In the genomic region with DNA sequence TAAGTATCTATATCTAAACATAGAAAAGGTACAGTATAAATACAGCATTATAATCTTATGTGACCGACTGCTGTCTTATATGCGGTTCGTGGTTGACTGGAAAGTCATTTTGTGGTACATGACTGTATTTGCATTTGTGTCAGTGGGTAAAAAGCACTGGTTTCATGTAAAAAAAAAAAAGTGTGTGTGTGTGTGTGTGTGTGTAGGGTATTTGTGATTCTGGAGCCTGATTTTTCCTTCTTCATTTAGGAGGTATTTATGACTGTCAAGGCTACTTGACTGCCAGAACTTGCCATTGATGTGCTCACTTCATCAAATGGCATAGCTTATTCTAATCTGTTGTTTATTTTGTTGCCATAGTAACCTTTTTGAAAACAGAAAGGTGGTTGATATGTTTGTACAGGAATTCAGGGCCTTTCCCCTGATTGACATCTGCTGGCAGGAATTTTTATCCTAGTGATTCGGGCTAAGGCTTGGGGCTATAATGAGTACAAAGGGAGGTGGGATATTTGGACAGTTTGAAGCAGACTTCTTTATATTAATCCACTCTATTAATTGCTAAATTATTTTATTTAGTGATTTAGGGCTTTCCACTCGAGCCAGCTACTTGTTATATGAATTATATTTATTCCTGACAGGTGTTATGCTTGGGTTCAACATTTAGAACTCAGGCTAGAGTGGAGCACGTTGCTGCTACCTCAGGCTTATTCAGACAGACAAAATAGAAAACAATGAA, we compare ENCODE assay signal across 1 cellular context.
A peak's percentile ranks its signal among the peaks of the same experiment; 100 is the strongest.
TF ChIP-seq lines count a peak whose summit lies in the region.

No MANE protein-coding gene starts in this region.

TF ChIP-seq in HEK293, 187 proteins besides CTCF, POLR2A, EP300 and RAD21 (continued from another document and continues in another):
- TF ChIP-seq ZNF518A (tag by site-specific recombination; conservative IDR thresholded peaks at IDR 0.05; ENCODE audit: low read depth) (no peak), KLF10 (tag by site-specific recombination; IDR thresholded peaks at IDR 0.05) (no peak), MEIS1 (CRISPR knock-in tag; IDR thresholded peaks at IDR 0.05; ENCODE audit: borderline replicate concordance) (no peak), ZBTB20 (tag by site-specific recombination; IDR thresholded peaks at IDR 0.05) (no peak), HOXD13 (CRISPR knock-in tag; IDR thresholded peaks at IDR 0.05; ENCODE audit: borderline replicate concordance) (no peak), ZNF776 (tag by site-specific recombination; IDR thresholded peaks at IDR 0.05; ENCODE audit: borderline replicate concordance) (no peak), ZNF792 (tag by site-specific recombination; IDR thresholded peaks at IDR 0.05) (no peak), ZNF416 (tag by site-specific recombination; IDR thresholded peaks at IDR 0.05) (no peak), ZSCAN23 (tag by site-specific recombination; IDR thresholded peaks at IDR 0.05) (no peak), ZNF155 (tag by site-specific recombination; IDR thresholded peaks at IDR 0.05) (no peak), ZNF23 (tag by site-specific recombination; IDR thresholded peaks at IDR 0.05; ENCODE audit: borderline replicate concordance) (no peak), ZNF658 (tag by site-specific recombination; IDR thresholded peaks at IDR 0.05) (no peak), ZNF837 (tag by site-specific recombination; IDR thresholded peaks at IDR 0.05) (no peak), RBAK (tag by site-specific recombination; IDR thresholded peaks at IDR 0.05) (no peak), ZNF202 (tag by site-specific recombination; IDR thresholded peaks at IDR 0.05; ENCODE audit: borderline replicate concordance) (no peak), SALL2 (tag by site-specific recombination; IDR thresholded peaks at IDR 0.05; ENCODE audit: borderline replicate concordance) (no peak), PBX3 (CRISPR knock-in tag; IDR thresholded peaks at IDR 0.05) (no peak), ZNF707 (tag by site-specific recombination; IDR thresholded peaks at IDR 0.05) (no peak), BCL11A (tag by site-specific recombination; IDR thresholded peaks at IDR 0.05; ENCODE audit: low read depth) (no peak), ZBTB17 (tag by site-specific recombination; IDR thresholded peaks at IDR 0.05) (peak; percentile 53; the same call in 1 of the 2 replicates), ZNF174 (tag by site-specific recombination; IDR thresholded peaks at IDR 0.05) (no peak), ZSCAN4 (tag by site-specific recombination; IDR thresholded peaks at IDR 0.05) (peak; percentile 57), ZNF791 (tag by site-specific recombination; IDR thresholded peaks at IDR 0.05) (no peak), SP7 (tag by site-specific recombination; IDR thresholded peaks at IDR 0.05) (peak; percentile 57; the same call in 1 of the 2 replicates), PRDM1 (tag by site-specific recombination; IDR thresholded peaks at IDR 0.05) (peak; percentile 14; the same call in 1 of the 2 replicates), ZNF426 (tag by site-specific recombination; IDR thresholded peaks at IDR 0.05) (no peak), ZNF529 (tag by site-specific recombination; IDR thresholded peaks at IDR 0.05; ENCODE audit: insufficient replicate concordance) (no peak), ZXDB (tag by site-specific recombination; IDR thresholded peaks at IDR 0.05) (peak; percentile 43; the same call in 1 of the 2 replicates), ZNF362 (tag by site-specific recombination; IDR thresholded peaks at IDR 0.05) (peak; percentile 72), ZNF610 (tag by site-specific recombination; IDR thresholded peaks at IDR 0.05; ENCODE audit: borderline replicate concordance) (no peak), ZEB2 (tag by site-specific recombination; IDR thresholded peaks at IDR 0.05) (no peak)
- TF ChIP-seq, protein P1, sequence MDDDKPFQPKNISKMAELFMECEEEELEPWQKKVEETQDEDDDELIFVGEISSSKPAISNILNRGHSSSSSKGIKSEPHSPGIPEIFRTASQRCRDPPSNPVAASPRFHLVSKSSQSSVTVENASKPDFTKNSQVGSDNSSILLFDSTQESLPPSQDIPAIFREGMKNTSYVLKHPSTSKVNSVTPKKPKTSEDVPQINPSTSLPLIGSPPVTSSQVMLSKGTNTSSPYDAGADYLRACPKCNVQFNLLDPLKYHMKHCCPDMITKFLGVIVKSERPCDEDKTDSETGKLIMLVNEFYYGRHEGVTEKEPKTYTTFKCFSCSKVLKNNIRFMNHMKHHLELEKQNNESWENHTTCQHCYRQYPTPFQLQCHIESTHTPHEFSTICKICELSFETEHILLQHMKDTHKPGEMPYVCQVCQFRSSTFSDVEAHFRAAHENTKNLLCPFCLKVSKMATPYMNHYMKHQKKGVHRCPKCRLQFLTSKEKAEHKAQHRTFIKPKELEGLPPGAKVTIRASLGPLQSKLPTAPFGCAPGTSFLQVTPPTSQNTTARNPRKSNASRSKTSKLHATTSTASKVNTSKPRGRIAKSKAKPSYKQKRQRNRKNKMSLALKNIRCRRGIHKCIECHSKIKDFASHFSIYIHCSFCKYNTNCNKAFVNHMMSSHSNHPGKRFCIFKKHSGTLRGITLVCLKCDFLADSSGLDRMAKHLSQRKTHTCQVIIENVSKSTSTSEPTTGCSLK (tag by site-specific recombination; IDR thresholded peaks at IDR 0.05) = no peak
- TF ChIP-seq, protein P2, sequence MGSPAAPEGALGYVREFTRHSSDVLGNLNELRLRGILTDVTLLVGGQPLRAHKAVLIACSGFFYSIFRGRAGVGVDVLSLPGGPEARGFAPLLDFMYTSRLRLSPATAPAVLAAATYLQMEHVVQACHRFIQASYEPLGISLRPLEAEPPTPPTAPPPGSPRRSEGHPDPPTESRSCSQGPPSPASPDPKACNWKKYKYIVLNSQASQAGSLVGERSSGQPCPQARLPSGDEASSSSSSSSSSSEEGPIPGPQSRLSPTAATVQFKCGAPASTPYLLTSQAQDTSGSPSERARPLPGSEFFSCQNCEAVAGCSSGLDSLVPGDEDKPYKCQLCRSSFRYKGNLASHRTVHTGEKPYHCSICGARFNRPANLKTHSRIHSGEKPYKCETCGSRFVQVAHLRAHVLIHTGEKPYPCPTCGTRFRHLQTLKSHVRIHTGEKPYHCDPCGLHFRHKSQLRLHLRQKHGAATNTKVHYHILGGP (tag by site-specific recombination; IDR thresholded peaks at IDR 0.05) = no peak
- TF ChIP-seq, protein P3, sequence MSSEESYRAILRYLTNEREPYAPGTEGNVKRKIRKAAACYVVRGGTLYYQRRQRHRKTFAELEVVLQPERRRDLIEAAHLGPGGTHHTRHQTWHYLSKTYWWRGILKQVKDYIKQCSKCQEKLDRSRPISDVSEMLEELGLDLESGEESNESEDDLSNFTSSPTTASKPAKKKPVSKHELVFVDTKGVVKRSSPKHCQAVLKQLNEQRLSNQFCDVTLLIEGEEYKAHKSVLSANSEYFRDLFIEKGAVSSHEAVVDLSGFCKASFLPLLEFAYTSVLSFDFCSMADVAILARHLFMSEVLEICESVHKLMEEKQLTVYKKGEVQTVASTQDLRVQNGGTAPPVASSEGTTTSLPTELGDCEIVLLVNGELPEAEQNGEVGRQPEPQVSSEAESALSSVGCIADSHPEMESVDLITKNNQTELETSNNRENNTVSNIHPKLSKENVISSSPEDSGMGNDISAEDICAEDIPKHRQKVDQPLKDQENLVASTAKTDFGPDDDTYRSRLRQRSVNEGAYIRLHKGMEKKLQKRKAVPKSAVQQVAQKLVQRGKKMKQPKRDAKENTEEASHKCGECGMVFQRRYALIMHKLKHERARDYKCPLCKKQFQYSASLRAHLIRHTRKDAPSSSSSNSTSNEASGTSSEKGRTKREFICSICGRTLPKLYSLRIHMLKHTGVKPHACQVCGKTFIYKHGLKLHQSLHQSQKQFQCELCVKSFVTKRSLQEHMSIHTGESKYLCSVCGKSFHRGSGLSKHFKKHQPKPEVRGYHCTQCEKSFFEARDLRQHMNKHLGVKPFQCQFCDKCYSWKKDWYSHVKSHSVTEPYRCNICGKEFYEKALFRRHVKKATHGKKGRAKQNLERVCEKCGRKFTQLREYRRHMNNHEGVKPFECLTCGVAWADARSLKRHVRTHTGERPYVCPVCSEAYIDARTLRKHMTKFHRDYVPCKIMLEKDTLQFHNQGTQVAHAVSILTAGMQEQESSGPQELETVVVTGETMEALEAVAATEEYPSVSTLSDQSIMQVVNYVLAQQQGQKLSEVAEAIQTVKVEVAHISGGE (tag by site-specific recombination; conservative IDR thresholded peaks at IDR 0.05; ENCODE audit: low read depth) = no peak
- TF ChIP-seq, protein P4, sequence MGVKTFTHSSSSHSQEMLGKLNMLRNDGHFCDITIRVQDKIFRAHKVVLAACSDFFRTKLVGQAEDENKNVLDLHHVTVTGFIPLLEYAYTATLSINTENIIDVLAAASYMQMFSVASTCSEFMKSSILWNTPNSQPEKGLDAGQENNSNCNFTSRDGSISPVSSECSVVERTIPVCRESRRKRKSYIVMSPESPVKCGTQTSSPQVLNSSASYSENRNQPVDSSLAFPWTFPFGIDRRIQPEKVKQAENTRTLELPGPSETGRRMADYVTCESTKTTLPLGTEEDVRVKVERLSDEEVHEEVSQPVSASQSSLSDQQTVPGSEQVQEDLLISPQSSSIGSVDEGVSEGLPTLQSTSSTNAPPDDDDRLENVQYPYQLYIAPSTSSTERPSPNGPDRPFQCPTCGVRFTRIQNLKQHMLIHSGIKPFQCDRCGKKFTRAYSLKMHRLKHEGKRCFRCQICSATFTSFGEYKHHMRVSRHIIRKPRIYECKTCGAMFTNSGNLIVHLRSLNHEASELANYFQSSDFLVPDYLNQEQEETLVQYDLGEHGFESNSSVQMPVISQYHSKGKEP (tag by site-specific recombination; IDR thresholded peaks at IDR 0.05) = no peak
- TF ChIP-seq, protein P5, sequence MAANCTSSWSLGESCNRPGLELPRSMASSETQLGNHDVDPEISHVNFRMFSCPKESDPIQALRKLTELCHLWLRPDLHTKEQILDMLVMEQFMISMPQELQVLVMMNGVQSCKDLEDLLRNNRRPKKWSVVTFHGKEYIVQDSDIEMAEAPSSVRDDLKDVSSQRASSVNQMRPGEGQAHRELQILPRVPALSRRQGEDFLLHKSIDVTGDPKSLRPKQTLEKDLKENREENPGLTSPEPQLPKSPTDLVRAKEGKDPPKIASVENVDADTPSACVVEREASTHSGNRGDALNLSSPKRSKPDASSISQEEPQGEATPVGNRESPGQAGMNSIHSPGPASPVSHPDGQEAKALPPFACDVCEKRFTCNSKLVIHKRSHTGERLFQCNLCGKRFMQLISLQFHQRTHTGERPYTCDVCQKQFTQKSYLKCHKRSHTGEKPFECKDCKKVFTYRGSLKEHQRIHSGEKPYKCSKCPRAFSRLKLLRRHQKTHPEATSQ (tag by site-specific recombination; IDR thresholded peaks at IDR 0.05) = no peak
